Comparison of ENCODE assay signal across 10 cellular contexts in the genomic region with DNA sequence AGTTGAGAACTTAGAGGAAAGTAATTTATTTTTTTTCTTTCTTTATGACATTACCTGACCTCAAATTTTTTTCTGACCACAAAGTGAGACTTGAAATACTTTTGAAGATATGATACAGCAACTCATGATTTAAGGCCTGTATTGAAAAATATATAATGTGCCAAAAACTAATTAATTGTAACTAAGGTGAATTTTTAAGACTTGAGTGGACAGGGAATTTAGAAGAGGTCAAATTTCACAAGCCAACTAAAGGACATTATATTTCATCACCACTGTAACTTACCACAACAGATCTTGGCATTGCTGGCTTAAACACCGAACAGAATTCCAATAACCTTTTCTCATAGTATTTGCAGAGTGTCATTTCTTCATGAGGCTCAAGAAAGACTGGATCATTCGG. TPM values are rescaled to one million over a fixed set of nuclear protein-coding genes. Genes with fewer than 3 reads are reported as not detected.
DNase-seq lines count a peak whose midpoint lies in the region; ATAC-seq and TF ChIP-seq lines count a peak whose summit lies in the region.
"Had no signal": no experiment of that assay in that cellular context is flagged by ENCODE, and none has a peak within 500 bp of the region (broad histone marks: within the 10 kb centered on the region; RNA-seq: fewer than 3 reads in every experiment).

No MANE protein-coding gene starts in this region.

- H2AFZ ChIP-seq in SU-DHL-6 (ENCODE audit: low read depth, low read length, severe bottlenecking): no peak overlapping the region

- peak overlapping the region; percentile 92 for H3K4me3 ChIP-seq in SU-DHL-6 (ENCODE audit: insufficient read depth, low read length, poor library complexity, severe bottlenecking)

- H3K27ac Mint-ChIP-seq in stimulated activated naive B cell treated with anti-CD40 and anti-IgM and Interleukin-4, amounts not matched to agents 10 μg/mL and 1 μg/mL and 100 μg/mL, for 72 hours: no peak overlapping the region

- H3K27me3 Mint-ChIP-seq in activated T-cell treated with anti-CD3 and anti-CD28 coated beads, Interleukin-2, amount 50 U/mL, for 4 hours (ENCODE audit: low read depth): no peaks in the 10 kb centered on the region
- no peaks in the 10 kb centered on the region for H3K27me3 Mint-ChIP-seq in stimulated activated naive B cell treated with anti-CD40 and anti-IgM and Interleukin-4, amounts not matched to agents 10 μg/mL and 1 μg/mL and 100 μg/mL, for 72 hours

- peaks cover 57% of the 10 kb centered on the region for H3K4me1 Mint-ChIP-seq in activated T-cell treated with anti-CD3 and anti-CD28 coated beads, Interleukin-2, amount 50 U/mL, for 4 hours (ENCODE audit: low read depth)
- peaks cover 22 to 36% of the 10 kb centered on the region in 2 donors for H3K4me1 Mint-ChIP-seq in stimulated activated naive B cell treated with anti-CD40 and anti-IgM and Interleukin-4, amounts not matched to agents 10 μg/mL and 1 μg/mL and 100 μg/mL, for 72 hours

- peak overlapping the region; percentile 78 for H3K4me2 ChIP-seq in SU-DHL-6 (ENCODE audit: low read depth, low read length, poor library complexity, severe bottlenecking)

- peak overlapping the region; percentile 86 for H3K9ac ChIP-seq in SU-DHL-6 (ENCODE audit: low read length)

- H3K9me2 ChIP-seq in SU-DHL-6 (replicated peaks; ENCODE audit: insufficient read depth, low read length): no peaks in the 10 kb centered on the region

- no peak for ATAC-seq in activated T-cell treated with anti-CD3 and anti-CD28 coated beads, Interleukin-2, amount 50 U/mL, for 4 hours
- no peak for ATAC-seq in stimulated activated naive B cell treated with anti-CD40 and anti-IgM and Interleukin-4, amounts not matched to agents 10 μg/mL and 1 μg/mL and 100 μg/mL, for 72 hours (replicated peaks)
- no peak for ATAC-seq in GM18861 (IDR thresholded peaks at IDR 0.05; ENCODE audit: unreplicated experiment)

- H3K9me3 ChIP-seq in SU-DHL-6 (ENCODE audit: insufficient read depth, low read length): no peaks in the 10 kb centered on the region

- peaks cover 32% of the 10 kb centered on the region for H3K79me2 ChIP-seq in SU-DHL-6 (ENCODE audit: insufficient read depth, low read length)

- TF ChIP-seq CTCF in SU-DHL-6 (IDR thresholded peaks at IDR 0.05; ENCODE audit: insufficient read depth, low read length, poor library complexity, severe bottlenecking): no peak

- no peaks in the 10 kb centered on the region for H3K9me3 Mint-ChIP-seq in activated T-cell treated with anti-CD3 and anti-CD28 coated beads, Interleukin-2, amount 50 U/mL, for 4 hours
- no peaks in the 10 kb centered on the region for H3K9me3 Mint-ChIP-seq in stimulated activated naive B cell treated with anti-CD40 and anti-IgM and Interleukin-4, amounts not matched to agents 10 μg/mL and 1 μg/mL and 100 μg/mL, for 72 hours

- no peaks in the 10 kb centered on the region for H3F3A ChIP-seq in SU-DHL-6 (ENCODE audit: insufficient read depth)

- H3K27ac ChIP-seq in SU-DHL-6 (ENCODE audit: low read depth, low read length): no peak overlapping the region

- no peaks in the 10 kb centered on the region for H3K27me3 ChIP-seq in SU-DHL-6 (ENCODE audit: low read length)

- H3K36me3 Mint-ChIP-seq in activated T-cell treated with anti-CD3 and anti-CD28 coated beads, Interleukin-2, amount 50 U/mL, for 4 hours (ENCODE audit: insufficient read depth): peaks cover 43% of the 10 kb centered on the region
- H3K36me3 Mint-ChIP-seq in stimulated activated naive B cell treated with anti-CD40 and anti-IgM and Interleukin-4, amounts not matched to agents 10 μg/mL and 1 μg/mL and 100 μg/mL, for 72 hours: peaks cover 30 to 45% of the 10 kb centered on the region in 2 donors

- H4K20me1 ChIP-seq in SU-DHL-6 (ENCODE audit: low read depth, low read length): peaks cover 11% of the 10 kb centered on the region; the same call in 1 of the 2 replicates

- peak overlapping the region; percentile 100 for H3K4me3 Mint-ChIP-seq in activated T-cell treated with anti-CD3 and anti-CD28 coated beads, Interleukin-2, amount 50 U/mL, for 4 hours
- peak overlapping the region; percentile 71 for H3K4me3 Mint-ChIP-seq in stimulated activated naive B cell treated with anti-CD40 and anti-IgM and Interleukin-4, amounts not matched to agents 10 μg/mL and 1 μg/mL and 100 μg/mL, for 72 hours

- DNase-seq in activated T-cell treated with anti-CD3 and anti-CD28 coated beads, Interleukin-2, amount 50 U/mL, for 4 hours: no peak
- DNase-seq in activated T-cell treated with anti-CD3 and anti-CD28 coated beads, Interleukin-2, amount 50 U/mL, for 1 hour: no peak
- peak; percentile 83 for DNase-seq in fibroblast of peridontal ligament (ENCODE audit: extremely low read depth)
- DNase-seq in stimulated activated naive B cell treated with anti-CD40 and anti-IgM and Interleukin-4, amounts not matched to agents 10 μg/mL and 1 μg/mL and 100 μg/mL, for 72 hours: no peak
- no peak for DNase-seq in CD1c-positive myeloid dendritic cell (ENCODE audit: extremely low spot score)
- DNase-seq in effector CD8-positive, alpha-beta T cell (lab: John Stamatoyannopoulos, UW): no peak
- DNase-seq: mesendoderm, NCI-H510A had no signal

- peaks cover 50% of the 10 kb centered on the region for H3K36me3 ChIP-seq in SU-DHL-6 (ENCODE audit: low read length)

RNA-seq across cellular contexts. Expression of gene CCNH, which starts 1.8 kb away (rescaled TPM):
- total RNA-seq in activated T-cell treated with anti-CD3 and anti-CD28 coated beads, Interleukin-2, amount 50 U/mL, for 4 hours: 10 to 100 TPM; 42.4 to 52.6 (median 48.2) TPM
